9 cellular contexts compared by ENCODE assay signal in genomic region chr13:66835040-66835628, GRCh38.
DNase-seq lines count a peak whose midpoint lies in the region; ATAC-seq and TF ChIP-seq lines count a peak whose summit lies in the region.
"Had no signal": no experiment of that assay in that cellular context is flagged by ENCODE, and none has a peak within 500 bp of the region (broad histone marks: within the 10 kb centered on the region; RNA-seq: fewer than 3 reads in every experiment).

No MANE protein-coding gene starts in this region.

- 12 to 26% methylated on average over 3 to 9 of the region's 9 CpGs for whole genome bisulfite sequencing in gastroesophageal sphincter (ENCODE audit: low coverage in 1 of 2), 2 donors
- WGBS in ovary, 3 donors: 11 to 20% (median 15%) methylated on average over 9 of the region's 9 CpGs

- DNase-seq in H4 (ENCODE audit: low spot score) (peak; percentile 47), SHP77 (lab: John Stamatoyannopoulos, UW) (peak; percentile 90 to 92), ovary (peak; percentile 49 to 71 (median 60)), A172 (ENCODE audit: low spot score) (no peak)
- no peak for DNase-seq in activated CD4-positive, alpha-beta memory T cell treated with anti-CD3 and anti-CD28 coated beads, Interleukin-2, amount 10 ng/mL, durations not matched to agents 7 days and 5 days
- DNase-seq: DND-41 had no signal

- H3K27me3 ChIP-seq in gastroesophageal sphincter (no peaks in the 10 kb centered on the region), ovary (no peaks in the 10 kb centered on the region)

- POLR2A ChIA-PET in activated CD4-positive, alpha-beta memory T cell treated with anti-CD3 and anti-CD28 coated beads, Interleukin-2, amount 10 ng/mL, durations not matched to agents 7 days and 5 days (lab: Charles Lee): no interaction called here

- H3K4me1 ChIP-seq in gastroesophageal sphincter: peaks cover 0 to 25% (median 5%) of the 10 kb centered on the region in 3 donors
- peaks cover 1% of the 10 kb centered on the region for H3K4me1 ChIP-seq in ovary (ENCODE audit: insufficient read depth)

- no peaks in the 10 kb centered on the region for H3K36me3 Mint-ChIP-seq in activated CD4-positive, alpha-beta memory T cell treated with anti-CD3 and anti-CD28 coated beads, Interleukin-2, amount 10 ng/mL, durations not matched to agents 7 days and 5 days (ENCODE audit: low read depth)

- TF ChIP-seq POLR2A in gastroesophageal sphincter (IDR thresholded peaks at IDR 0.05) (no peak), ovary (IDR thresholded peaks at IDR 0.05) (no peak)

- CTCF ChIA-PET in activated CD4-positive, alpha-beta memory T cell treated with anti-CD3 and anti-CD28 coated beads, Interleukin-2, amount 10 ng/mL, durations not matched to agents 7 days and 5 days (lab: Charles Lee): no interaction called here

- no peak for TF ChIP-seq CTCF in gastroesophageal sphincter (IDR thresholded peaks at IDR 0.05)
- TF ChIP-seq CTCF in ovary (IDR thresholded peaks at IDR 0.05): no peak

- intact Hi-C loops in ovary (cut with DNase I): loop anchor here in 1 of 4 donors (5.0 kb wide), 1 partner anchor 188 kb away; no protein-coding TSS in a partner anchor

- no peak overlapping the region for H3K27ac Mint-ChIP-seq in activated CD4-positive, alpha-beta memory T cell treated with anti-CD3 and anti-CD28 coated beads, Interleukin-2, amount 10 ng/mL, durations not matched to agents 7 days and 5 days

- no peaks in the 10 kb centered on the region for H3K4me1 Mint-ChIP-seq in activated CD4-positive, alpha-beta memory T cell treated with anti-CD3 and anti-CD28 coated beads, Interleukin-2, amount 10 ng/mL, durations not matched to agents 7 days and 5 days

- ATAC-seq in gastroesophageal sphincter (peak; percentile 27), GM21526 (IDR thresholded peaks at IDR 0.05; ENCODE audit: low FRiP score, unreplicated experiment) (no peak), GM18517 (IDR thresholded peaks at IDR 0.05; ENCODE audit: unreplicated experiment) (no peak)

- H3K36me3 ChIP-seq in gastroesophageal sphincter (no peaks in the 10 kb centered on the region), ovary (no peaks in the 10 kb centered on the region)

- H3K27me3 Mint-ChIP-seq in activated CD4-positive, alpha-beta memory T cell treated with anti-CD3 and anti-CD28 coated beads, Interleukin-2, amount 10 ng/mL, durations not matched to agents 7 days and 5 days: no peaks in the 10 kb centered on the region

- H3K4me3 Mint-ChIP-seq in activated CD4-positive, alpha-beta memory T cell treated with anti-CD3 and anti-CD28 coated beads, Interleukin-2, amount 10 ng/mL, durations not matched to agents 7 days and 5 days: no peak overlapping the region

- no peaks in the 10 kb centered on the region for H3K9me3 ChIP-seq in gastroesophageal sphincter
- no peaks in the 10 kb centered on the region for H3K9me3 ChIP-seq in ovary

- no peak for TF ChIP-seq EP300 in gastroesophageal sphincter (IDR thresholded peaks at IDR 0.05)
- TF ChIP-seq EP300 in ovary (IDR thresholded peaks at IDR 0.05): no peak

- H3K27ac ChIP-seq in gastroesophageal sphincter: peak overlapping the region; percentile 16 to 59 (median 27)
- H3K27ac ChIP-seq in ovary: no peak overlapping the region

- no peaks in the 10 kb centered on the region for H3K9me3 Mint-ChIP-seq in activated CD4-positive, alpha-beta memory T cell treated with anti-CD3 and anti-CD28 coated beads, Interleukin-2, amount 10 ng/mL, durations not matched to agents 7 days and 5 days

- no peak overlapping the region for H3K4me3 ChIP-seq in gastroesophageal sphincter
- no peak overlapping the region for H3K4me3 ChIP-seq in ovary

Comparison
In these comparisons a context has a peak if more than half of its experiments do, and no peak if none do; other contexts are left out.
1. DNase-seq: peak in H4 (single experiment), SHP77 (2 of 2) and ovary (5 of 5); none in activated CD4-positive, alpha-beta memory T cell treated with anti-CD3 and anti-CD28 coated beads, Interleukin-2, amount 10 ng/mL, durations not matched to agents 7 days and 5 days (single experiment) and A172 (single experiment).
2. H3K27ac ChIP-seq: peak in gastroesophageal sphincter (4 of 4); none in ovary (0 of 2).